Comparison of ENCODE assay signal across 33 cellular contexts in genomic region chr6:166068768-166069167, GRCh38.
DNase-seq lines count a peak whose midpoint lies in the region; ATAC-seq, FAIRE-seq and TF ChIP-seq lines count a peak whose summit lies in the region.
"Had no signal": no experiment of that assay in that cellular context is flagged by ENCODE, and none has a peak within 500 bp of the region (broad histone marks: within the 10 kb centered on the region; RNA-seq: fewer than 3 reads in every experiment).

No MANE protein-coding gene starts in this region.

- 60% methylated on average over 3 of the region's 3 CpGs for WGBS in HepG2 (ENCODE audit: low lambda C conversion rate)
- WGBS in right lobe of liver (ENCODE audit: insufficient coverage, low coverage, low lambda C conversion rate, missing lambda C conversion rate) = 54% methylated on average over 3 of the region's 3 CpGs
- WGBS in IMR-90 (ENCODE audit: extremely low coverage in 2 of 2, insufficient read length in 1 of 2), 2 experiments = no CpG with 5 or more reads among the region's 3 CpGs
- 27% methylated on average over 3 of the region's 3 CpGs for WGBS in K562 (ENCODE audit: insufficient coverage, low coverage, missing lambda C conversion rate)
- 69 to 78% (median 76%) methylated on average over 3 of the region's 3 CpGs for WGBS in stomach, 5 donors

- DNase-seq in HepG2 (ENCODE audit: low spot score) (no peak), right lobe of liver (no peak), IMR-90 (no peak), K562 (ENCODE audit: extremely low read depth in 1 of 4, low spot score in 3 of 4) (no peak), stomach (no peak)
- DNase-seq: 8988T; ACHN; AML-193; BE2C; C1 segment of cervical spinal cord; Caco-2; Calu3; CD4-positive, alpha-beta memory T cell; CD4-positive, alpha-beta T cell; CD4-positive, CD25-positive, alpha-beta regulatory T cell; CD8-positive, alpha-beta memory T cell; CD8-positive, alpha-beta T cell; COR-L47; DMS 273 treated with DMSO at 0.1 percent for 48 hours; DMS153; DMS53; DMS79; DMS79 treated with DMSO at 0.1 percent for 48 hours; DND-41; EL had no signal

- no peak overlapping the region for H3K4me2 ChIP-seq in HepG2 (ENCODE audit: low read depth, low read length)
- no peak overlapping the region for H3K4me2 ChIP-seq in IMR-90 (ENCODE audit: low read depth, low read length)
- H3K4me2 ChIP-seq in K562 (ENCODE audit: insufficient read depth, low read length) = no peak overlapping the region
- H3K4me2 ChIP-seq: A549; BLaER1; BLaER1 treated with 17β-estradiol and CSF1 and Interleukin-3, amounts not matched to agents 10 nM and 100 nM had no signal

- H2BK15ac ChIP-seq in IMR-90 (ENCODE audit: low read depth, low read length) = no peak overlapping the region

- H2BK5ac ChIP-seq in IMR-90 (ENCODE audit: low read depth, low read length, poor library complexity, severe bottlenecking) = no peak overlapping the region

- no peak overlapping the region for H2BK20ac ChIP-seq in IMR-90 (ENCODE audit: low read depth, low read length)

- no peak overlapping the region for H3K56ac ChIP-seq in IMR-90 (ENCODE audit: extremely low read depth, insufficient read depth, low read length)

- H3K79me2 ChIP-seq in HepG2 (ENCODE audit: insufficient read depth, low read length) (no peaks in the 10 kb centered on the region), K562 (ENCODE audit: control insufficient read depth, insufficient read depth, low read length) (no peaks in the 10 kb centered on the region)

- no peak overlapping the region for H2AK9ac ChIP-seq in IMR-90 (replicated peaks; ENCODE audit: low read depth, low read length, poor library complexity)

- no peak overlapping the region for H3K18ac ChIP-seq in IMR-90 (ENCODE audit: low read depth, low read length)

- no peak overlapping the region for H2BK120ac ChIP-seq in IMR-90 (ENCODE audit: low read depth, low read length)

- no peaks in the 10 kb centered on the region for H3K4me1 ChIP-seq in HepG2 (ENCODE audit: insufficient read depth, low read length)
- H3K4me1 ChIP-seq in right lobe of liver = no peaks in the 10 kb centered on the region
- H3K4me1 ChIP-seq in IMR-90 (ENCODE audit: control insufficient read depth, insufficient read depth, low read length) = no peaks in the 10 kb centered on the region
- no peaks in the 10 kb centered on the region for H3K4me1 ChIP-seq in K562 (replicated peaks in 1 of 2; ENCODE audit: control insufficient read depth in 2 of 2, insufficient read depth in 2 of 2, low read length in 2 of 2)
- H3K4me1 ChIP-seq in stomach = no peaks in the 10 kb centered on the region
- H3K4me1 ChIP-seq: A549, Caco-2 had no signal

- ATAC-seq in HepG2 (no peak), right lobe of liver (no peak), IMR-90 (ENCODE audit: low read depth) (no peak), K562 (no peak), HG02970 (IDR thresholded peaks at IDR 0.05; ENCODE audit: low FRiP score, unreplicated experiment) (no peak)
- ATAC-seq: A549; CD8-positive, alpha-beta T cell had no signal

- POLR2A ChIA-PET in HepG2 (lab: Yijun Ruan, JAX) = no interaction called here
- POLR2A ChIA-PET in IMR-90 (lab: Charles Lee; ENCODE audit: unreplicated experiment) = no interaction called here
- POLR2A ChIA-PET in K562 (lab: Yijun Ruan, JAX) = no interaction called here

- H3K27ac ChIP-seq in HepG2 (ENCODE audit: extremely low read length, insufficient read depth, low read length) (no peak overlapping the region), right lobe of liver (no peak overlapping the region), IMR-90 (ENCODE audit: insufficient read depth, low read length) (no peak overlapping the region), K562 (ENCODE audit: extremely low read depth, low read depth, low read length) (no peak overlapping the region), stomach (no peak overlapping the region)
- H3K27ac ChIP-seq: 22Rv1; A549; BLaER1; BLaER1 treated with 17β-estradiol and CSF1 and Interleukin-3, amounts not matched to agents 10 nM and 100 nM; C4-2B had no signal

- TF ChIP-seq RAD21 in HepG2 (CRISPR knock-in tag; IDR thresholded peaks at IDR 0.05) = no peak
- no peak for TF ChIP-seq RAD21 in IMR-90 (IDR thresholded peaks at IDR 0.05; ENCODE audit: low read length)
- no peak for TF ChIP-seq RAD21 in K562 (CRISPR knock-in tag; conservative IDR thresholded peaks at IDR 0.05 in 1 of 2, IDR thresholded peaks at IDR 0.05 in 1 of 2)

- TF ChIP-seq CTCF in HepG2 (CRISPR knock-in tag; IDR thresholded peaks at IDR 0.05) = no peak
- TF ChIP-seq CTCF in right lobe of liver (IDR thresholded peaks at IDR 0.05) = no peak
- no peak for TF ChIP-seq CTCF in IMR-90 (conservative IDR thresholded peaks at IDR 0.05; ENCODE audit: low read depth, low read length)
- TF ChIP-seq CTCF in K562 (IDR thresholded peaks at IDR 0.05 in 2 of 3, conservative IDR thresholded peaks at IDR 0.05 in 1 of 3; ENCODE audit: insufficient read depth in 2 of 3, low read depth in 1 of 3, low read length in 3 of 3) = no peak
- no peak for TF ChIP-seq CTCF in stomach (IDR thresholded peaks at IDR 0.05)

- no peaks in the 10 kb centered on the region for H3K79me1 ChIP-seq in IMR-90 (ENCODE audit: low read depth in 1 of 2, low read length in 2 of 2)

- intact Hi-C loops in HepG2 (cut with micrococcal nuclease; ENCODE audit: unreplicated experiment) (no loop called here), right lobe of liver (cut with DNase I) (no loop called here), IMR-90 (cut with micrococcal nuclease) (no loop called here), K562 (cut with micrococcal nuclease) (no loop called here), stomach (cut with DNase I; ENCODE audit: low total_unique reads) (no loop called here)

- TF ChIP-seq EP300 in HepG2 (IDR thresholded peaks at IDR 0.05; ENCODE audit: low read depth in 2 of 2, low read length in 2 of 2) (no peak), HepG2 (CRISPR knock-in tag; IDR thresholded peaks at IDR 0.05; ENCODE audit: borderline replicate concordance) (no peak), K562 (IDR thresholded peaks at IDR 0.05; ENCODE audit: low read length) (no peak), stomach (IDR thresholded peaks at IDR 0.05) (no peak)

- H3K9me3 ChIP-seq in HepG2 (ENCODE audit: low read length) (no peaks in the 10 kb centered on the region), right lobe of liver (no peaks in the 10 kb centered on the region), IMR-90 (ENCODE audit: control insufficient read depth, insufficient read depth, low read length) (peaks cover 4% of the 10 kb centered on the region; the same call in 1 of the 2 replicates), K562 (replicated peaks; ENCODE audit: control insufficient read depth, insufficient read depth, low read depth, low read length) (no peaks in the 10 kb centered on the region), stomach (no peaks in the 10 kb centered on the region)
- H3K9me3 ChIP-seq: BE2C, Caco-2 had no signal

- H3K4ac ChIP-seq in IMR-90 (ENCODE audit: low read depth, low read length) = no peak overlapping the region

- H3K23ac ChIP-seq in IMR-90 (ENCODE audit: low read depth, low read length) = no peak overlapping the region

- BruUV-seq in HepG2 (replicated peaks; lab: Mats Ljungman, UMichigan) (no TSS peak), IMR-90 (replicated peaks; lab: Mats Ljungman, UMichigan) (no TSS peak), K562 (replicated peaks; lab: Mats Ljungman, UMichigan) (no TSS peak)

- H3K36me3 ChIP-seq in HepG2 (replicated peaks in 1 of 2; ENCODE audit: control insufficient read depth in 1 of 2, insufficient read depth in 2 of 2, low read length in 2 of 2) (no peaks in the 10 kb centered on the region), right lobe of liver (no peaks in the 10 kb centered on the region), IMR-90 (ENCODE audit: control insufficient read depth, insufficient read depth, low read length) (no peaks in the 10 kb centered on the region), K562 (ENCODE audit: control insufficient read depth, insufficient read depth, low read length) (no peaks in the 10 kb centered on the region), stomach (no peaks in the 10 kb centered on the region)
- H3K36me3 ChIP-seq: BE2C; BLaER1; BLaER1 treated with 17β-estradiol and CSF1 and Interleukin-3, amounts not matched to agents 10 nM and 100 nM had no signal

- H3K4me3 ChIP-seq in HepG2 (replicated peaks in 1 of 3; ENCODE audit: insufficient read depth in 1 of 3, low read depth in 2 of 3, low read length in 3 of 3) (no peak overlapping the region), right lobe of liver (no peak overlapping the region), IMR-90 (ENCODE audit: insufficient read depth, low read depth, low read length) (no peak overlapping the region), K562 (no peak overlapping the region), stomach (no peak overlapping the region)
- H3K4me3 ChIP-seq: A549; BLaER1; BLaER1 treated with 17β-estradiol and CSF1 and Interleukin-3, amounts not matched to agents 10 nM and 100 nM had no signal

- peaks cover 0 to 6% of the 10 kb centered on the region in 2 experiments; a peak in 1 of 5 replicates for H3K27me3 ChIP-seq in HepG2 (ENCODE audit: control insufficient read depth in 1 of 2, insufficient read depth in 2 of 2, low read length in 2 of 2)
- no peaks in the 10 kb centered on the region for H3K27me3 ChIP-seq in right lobe of liver
- H3K27me3 ChIP-seq in IMR-90 (ENCODE audit: control insufficient read depth, insufficient read depth, low read length) = peaks cover 8% of the 10 kb centered on the region
- peaks cover 0 to 1% of the 10 kb centered on the region in 2 experiments; a peak in 1 of 5 replicates for H3K27me3 ChIP-seq in K562 (ENCODE audit: control insufficient read depth in 2 of 2, insufficient read depth in 2 of 2, low read length in 2 of 2)
- no peaks in the 10 kb centered on the region for H3K27me3 ChIP-seq in stomach
- H3K27me3 ChIP-seq: BE2C; BLaER1; BLaER1 treated with 17β-estradiol and CSF1 and Interleukin-3, amounts not matched to agents 10 nM and 100 nM had no signal

- H2AK5ac ChIP-seq in IMR-90 (ENCODE audit: low read depth, low read length) = no peak overlapping the region

- no peak overlapping the region for H2AFZ ChIP-seq in HepG2 (ENCODE audit: low read length)
- H2AFZ ChIP-seq in IMR-90 (replicated peaks; ENCODE audit: low read length, poor library complexity) = no peak overlapping the region
- no peak overlapping the region for H2AFZ ChIP-seq in K562 (ENCODE audit: low read depth, low read length)

- CTCF ChIA-PET in HepG2 (lab: Yijun Ruan, JAX; ENCODE audit: low intra/inter-chr PET ratio, low total read pairs) (no interaction called here), IMR-90 (lab: Yijun Ruan, JAX) (no interaction called here), K562 (lab: Yijun Ruan, JAX; ENCODE audit: low intra/inter-chr PET ratio) (no interaction called here)

- H4K20me1 ChIP-seq in HepG2 (ENCODE audit: insufficient read depth, low read length) (no peaks in the 10 kb centered on the region), IMR-90 (ENCODE audit: insufficient read depth, low read length) (no peaks in the 10 kb centered on the region), K562 (replicated peaks; ENCODE audit: control insufficient read depth, insufficient read depth, low read length) (no peaks in the 10 kb centered on the region)
- H4K20me1 ChIP-seq: BLaER1; BLaER1 treated with 17β-estradiol and CSF1 and Interleukin-3, amounts not matched to agents 10 nM and 100 nM had no signal

- FAIRE-seq in HepG2 (lab: Jason Lieb, UNC) (no peak), K562 (lab: Jason Lieb, UNC) (no peak)
- FAIRE-seq: A204.1, A549, D721Med had no signal

- H3K9me1 ChIP-seq in IMR-90 (ENCODE audit: insufficient read depth, low read length) (no peaks in the 10 kb centered on the region), K562 (ENCODE audit: control insufficient read depth, insufficient read depth, low read length) (no peaks in the 10 kb centered on the region)

- no peak overlapping the region for H3K14ac ChIP-seq in IMR-90 (replicated peaks; ENCODE audit: low read depth, low read length)

- H3K9ac ChIP-seq in HepG2 (ENCODE audit: insufficient read depth, low read depth, low read length) (no peak overlapping the region), IMR-90 (ENCODE audit: low read depth, low read length) (no peak overlapping the region), K562 (ENCODE audit: insufficient read depth in 1 of 2, low read depth in 2 of 2, low read length in 2 of 2) (no peak overlapping the region)
- H3K9ac ChIP-seq: BLaER1; BLaER1 treated with 17β-estradiol and CSF1 and Interleukin-3, amounts not matched to agents 10 nM and 100 nM had no signal

- no peak overlapping the region for H4K5ac ChIP-seq in IMR-90 (ENCODE audit: low read depth, low read length)

- no peak overlapping the region for H4K8ac ChIP-seq in IMR-90 (ENCODE audit: low read depth in 2 of 2, low read length in 2 of 2)

- TF ChIP-seq POLR2A in HepG2 (IDR thresholded peaks at IDR 0.05; ENCODE audit: insufficient read depth in 1 of 2, low read depth in 2 of 2, low read length in 2 of 2) (no peak), right lobe of liver (IDR thresholded peaks at IDR 0.05) (no peak), IMR-90 (IDR thresholded peaks at IDR 0.05; ENCODE audit: low read depth, low read length) (no peak), K562 (conservative IDR thresholded peaks at IDR 0.05) (no peak), stomach (IDR thresholded peaks at IDR 0.05) (no peak)

- dilution Hi-C loops in IMR-90 (cut with HindIII; ENCODE audit: low sequenced_read_pairs, unreplicated experiment) = no loop called here

- in situ Hi-C loops in HepG2 (cut with HindIII; ENCODE audit: extremely low pct_ligation_motif_present, low pct_unique_long_range_greater_than_20kb) = no loop called here
- in situ Hi-C loops in IMR-90 (cut with MboI; ENCODE audit: low sequenced_read_pairs) = no loop called here
- in situ Hi-C loops in K562 (cut with MboI) = no loop called here

- no peak overlapping the region for H4K91ac ChIP-seq in IMR-90 (ENCODE audit: insufficient read depth, low read depth, low read length)

Comparison
In these comparisons a context has a peak if more than half of its experiments do, and no peak if none do; other contexts are left out.
1. Of the 241 proteins assayed by ChIP-seq in both HepG2 and K562: peak only in HepG2: none; only in K562: none; in both: CEBPB; in neither: 240.